In genomic region chrX:119272882-119273806, GRCh38 we compare ENCODE assay signal across 9 cellular contexts. TPM values are rescaled to one million over a fixed set of nuclear protein-coding genes. Genes with fewer than 3 reads are reported as not detected.
A peak's percentile ranks its signal among the peaks of the same experiment; 100 is the strongest.
DNase-seq lines count a peak whose midpoint lies in the region; TF ChIP-seq lines count a peak whose summit lies in the region.
"Had no signal": no experiment of that assay in that cellular context is flagged by ENCODE, and none has a peak within 500 bp of the region (broad histone marks: within the 10 kb centered on the region; RNA-seq: fewer than 3 reads in every experiment).

No MANE protein-coding gene starts in this region.

- H3K9me3 ChIP-seq in breast epithelium (no peaks in the 10 kb centered on the region), left ventricle myocardium inferior (replicated peaks) (no peaks in the 10 kb centered on the region), PC-9 (ENCODE audit: insufficient read depth, low read depth) (no peaks in the 10 kb centered on the region)

- no peaks in the 10 kb centered on the region for H3K4me1 Mint-ChIP-seq in MCF 10A (ENCODE audit: insufficient read depth, unreplicated experiment)
- H3K4me1 Mint-ChIP-seq in activated naive CD4-positive, alpha-beta T cell treated with anti-CD3 and anti-CD28 coated beads, Interleukin-2, amount 10 ng/mL, durations not matched to agents 7 days and 5 days: peaks cover 9% of the 10 kb centered on the region

- H3K27ac ChIP-seq in breast epithelium (no peak overlapping the region), left ventricle myocardium inferior (replicated peaks) (no peak overlapping the region), PC-9 (no peak overlapping the region)
- H3K27ac ChIP-seq: 22Rv1 had no signal

- H3K36me3 Mint-ChIP-seq in MCF 10A (ENCODE audit: insufficient read depth, unreplicated experiment): no peaks in the 10 kb centered on the region
- no peaks in the 10 kb centered on the region for H3K36me3 Mint-ChIP-seq in activated naive CD4-positive, alpha-beta T cell treated with anti-CD3 and anti-CD28 coated beads, Interleukin-2, amount 10 ng/mL, durations not matched to agents 7 days and 5 days

- H3K4me1 ChIP-seq in breast epithelium: no peaks in the 10 kb centered on the region
- H3K4me1 ChIP-seq in left ventricle myocardium inferior: peaks cover 8% of the 10 kb centered on the region
- no peaks in the 10 kb centered on the region for H3K4me1 ChIP-seq in PC-9 (replicated peaks; ENCODE audit: insufficient read depth)

- intact Hi-C loops in breast epithelium (cut with DNase I; ENCODE audit: low total_unique reads) (no loop called here), MCF 10A (cut with micrococcal nuclease) (no loop called here), left ventricle myocardium inferior (cut with micrococcal nuclease) (no loop called here), PC-9 (cut with micrococcal nuclease; ENCODE audit: unreplicated experiment) (no loop called here)

- CTCF ChIA-PET in MCF 10A (lab: Yijun Ruan, JAX) (interaction anchor here (0.7 to 0.8 kb wide), 2 partner anchors 153 to 400 kb away, joined by 3 read pairs; no protein-coding TSS in a partner anchor), PC-9 (lab: Charles Lee) (no interaction called here)
- CTCF ChIA-PET in activated naive CD4-positive, alpha-beta T cell treated with anti-CD3 and anti-CD28 coated beads, Interleukin-2, amount 10 ng/mL, durations not matched to agents 7 days and 5 days (lab: Charles Lee): interaction anchor here (0.9 to 1.3 kb wide), 2 partner anchors 22 to 154 kb away, joined by 3 to 4 read pairs; no protein-coding TSS in a partner anchor

- no peak overlapping the region for H3K4me2 ChIP-seq in PC-9

- BruUV-seq in MCF 10A (replicated peaks; lab: Mats Ljungman, UMichigan): no TSS peak
- no TSS peak for BruUV-seq in PC-9 (replicated peaks; lab: Mats Ljungman, UMichigan)

- H3K4me3 Mint-ChIP-seq in MCF 10A (ENCODE audit: unreplicated experiment): no peak overlapping the region
- peak overlapping the region; percentile 38 for H3K4me3 Mint-ChIP-seq in activated naive CD4-positive, alpha-beta T cell treated with anti-CD3 and anti-CD28 coated beads, Interleukin-2, amount 10 ng/mL, durations not matched to agents 7 days and 5 days

- peaks cover 30% of the 10 kb centered on the region for H3K27me3 Mint-ChIP-seq in MCF 10A (ENCODE audit: insufficient read depth, unreplicated experiment)
- H3K27me3 Mint-ChIP-seq in activated naive CD4-positive, alpha-beta T cell treated with anti-CD3 and anti-CD28 coated beads, Interleukin-2, amount 10 ng/mL, durations not matched to agents 7 days and 5 days: peaks cover 35% of the 10 kb centered on the region

- H3K27me3 ChIP-seq in breast epithelium: peaks cover 0 to 48% of the 10 kb centered on the region in 2 donors
- H3K27me3 ChIP-seq in left ventricle myocardium inferior (ENCODE audit: low read depth): peaks cover 15% of the 10 kb centered on the region
- H3K27me3 ChIP-seq in PC-9 (ENCODE audit: insufficient read depth, low read depth): no peaks in the 10 kb centered on the region

- H3K36me3 ChIP-seq in breast epithelium (no peaks in the 10 kb centered on the region), left ventricle myocardium inferior (no peaks in the 10 kb centered on the region), PC-9 (ENCODE audit: low read depth) (no peaks in the 10 kb centered on the region)

- POLR2A ChIA-PET in MCF 10A (lab: Yijun Ruan, JAX): no interaction called here
- POLR2A ChIA-PET in PC-9 (lab: Charles Lee; ENCODE audit: unreplicated experiment): no interaction called here

- no peaks in the 10 kb centered on the region for H3K79me2 ChIP-seq in PC-9 (ENCODE audit: low read depth)

- H3K27ac Mint-ChIP-seq in MCF 10A (ENCODE audit: low read depth, unreplicated experiment): no peak overlapping the region
- H3K27ac Mint-ChIP-seq in activated naive CD4-positive, alpha-beta T cell treated with anti-CD3 and anti-CD28 coated beads, Interleukin-2, amount 10 ng/mL, durations not matched to agents 7 days and 5 days: no peak overlapping the region

- H3K4me3 ChIP-seq in breast epithelium (peak overlapping the region in 2 of 3 donors; percentile 3 to 49), left ventricle myocardium inferior (peak overlapping the region; percentile 53), PC-9 (no peak overlapping the region)

- H4K20me1 ChIP-seq in PC-9 (ENCODE audit: insufficient read depth): no peaks in the 10 kb centered on the region

- no peaks in the 10 kb centered on the region for H3K9me3 Mint-ChIP-seq in MCF 10A (ENCODE audit: unreplicated experiment)
- no peaks in the 10 kb centered on the region for H3K9me3 Mint-ChIP-seq in activated naive CD4-positive, alpha-beta T cell treated with anti-CD3 and anti-CD28 coated beads, Interleukin-2, amount 10 ng/mL, durations not matched to agents 7 days and 5 days

- no peaks in the 10 kb centered on the region for H3K9me2 ChIP-seq in PC-9 (ENCODE audit: insufficient read depth)

- no peak for TF ChIP-seq POLR2A in breast epithelium (IDR thresholded peaks at IDR 0.05)

- H2AFZ ChIP-seq in PC-9: no peak overlapping the region

- DNase-seq in breast epithelium (ENCODE audit: low spot score in 2 of 2) (no peak), MCF 10A (ENCODE audit: unreplicated experiment) (no peak), left ventricle myocardium inferior (peak; percentile 21), SIG-M5 treated with dmso at 0.1 percent for 504 hours (lab: John Stamatoyannopoulos, UW; ENCODE audit: unreplicated experiment) (no peak), NCI-H2107 treated with DMSO at 0.1 percent for 48 hours (lab: John Stamatoyannopoulos, UW; ENCODE audit: unreplicated experiment) (no peak), PC-9 (no peak)
- peak; percentile 60 for DNase-seq in activated naive CD4-positive, alpha-beta T cell treated with anti-CD3 and anti-CD28 coated beads, Interleukin-2, amount 10 ng/mL, durations not matched to agents 7 days and 5 days
- DNase-seq in stimulated activated CD4-positive, alpha-beta T cell treated with anti-CD3 and anti-CD28 coated beads, Interleukin-12 subunit alpha, Interleukin-12 subunit beta, amount 100 ng/mL, for 4 hours: peak; percentile 36

- TF ChIP-seq CTCF in breast epithelium (IDR thresholded peaks at IDR 0.05) (no peak), MCF 10A (IDR thresholded peaks at IDR 0.05; ENCODE audit: unreplicated experiment) (no peak), left ventricle myocardium inferior (IDR thresholded peaks at IDR 0.05; ENCODE audit: borderline replicate concordance) (peak; percentile 44), PC-9 (conservative IDR thresholded peaks at IDR 0.05) (no peak)

- no peaks in the 10 kb centered on the region for H3F3A ChIP-seq in PC-9 (ENCODE audit: insufficient read depth, low read depth)

RNA-seq across cellular contexts. Expression of gene PGRMC1, which starts 37.1 kb away (rescaled TPM):
- total RNA-seq in breast epithelium (100 to 1,000 TPM; 118 to 217 (median 177) TPM), MCF 10A (2022) (40.7 and 40.8 TPM in 2 replicates), left ventricle myocardium inferior (16.1 TPM), PC-9 (2021) (133 and 204 TPM in 2 replicates)

Comparison
In these comparisons a context has a peak if more than half of its experiments do, and no peak if none do; other contexts are left out.
1. DNase-seq: peak in activated naive CD4-positive, alpha-beta T cell treated with anti-CD3 and anti-CD28 coated beads, Interleukin-2, amount 10 ng/mL, durations not matched to agents 7 days and 5 days (single experiment), left ventricle myocardium inferior (single experiment) and stimulated activated CD4-positive, alpha-beta T cell treated with anti-CD3 and anti-CD28 coated beads, Interleukin-12 subunit alpha, Interleukin-12 subunit beta, amount 100 ng/mL, for 4 hours (single experiment); none in breast epithelium (0 of 2), MCF 10A (single experiment), SIG-M5 treated with dmso at 0.1 percent for 504 hours (single experiment), NCI-H2107 treated with DMSO at 0.1 percent for 48 hours (single experiment) and PC-9 (0 of 2).